In the genomic region with DNA sequence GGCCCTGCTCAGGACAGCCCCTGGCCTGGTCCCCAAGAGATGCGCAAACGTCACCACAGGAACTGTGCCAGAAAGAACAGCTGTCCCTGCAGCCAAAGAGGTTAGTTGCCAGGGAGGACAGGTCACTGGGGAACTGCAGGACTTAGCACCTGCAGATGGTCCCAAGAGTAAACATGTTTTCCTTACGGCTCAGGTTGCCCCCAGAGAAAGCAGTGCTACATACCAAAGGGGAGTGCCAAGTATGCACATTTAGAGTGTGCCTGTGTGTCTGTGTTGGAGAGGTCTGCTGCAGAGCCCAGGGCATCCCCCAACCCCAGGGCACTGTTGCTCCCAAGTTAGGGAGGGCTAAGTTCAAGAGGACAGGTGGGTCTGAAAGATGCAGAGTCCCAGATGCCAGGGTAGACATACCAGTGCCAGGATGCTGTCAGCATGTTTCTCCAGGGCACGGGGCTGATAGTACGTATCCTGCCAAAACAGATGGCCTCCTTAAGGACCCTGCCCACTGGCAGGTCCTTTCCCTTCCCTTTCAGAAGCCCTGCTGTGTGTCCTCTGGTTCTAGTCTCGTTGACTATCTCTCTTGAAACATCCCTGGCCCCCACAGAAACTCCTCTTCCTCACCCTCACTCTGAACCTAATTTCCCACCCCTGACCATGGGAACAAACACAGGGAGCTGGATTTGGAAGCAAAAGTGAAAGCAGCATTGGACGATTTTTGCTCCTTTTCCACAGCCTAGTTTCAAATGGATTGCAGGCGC, we compare ENCODE assay signal across 1 cellular context.
TF ChIP-seq lines count a peak whose summit lies in the region.

No MANE protein-coding gene starts in this region.

TF ChIP-seq in SK-N-SH, 30 proteins besides CTCF, POLR2A, EP300 and RAD21 (continued from another document):
- TF ChIP-seq ELF1 (IDR thresholded peaks at IDR 0.05): no peak
- no peak for TF ChIP-seq NFIC (IDR thresholded peaks at IDR 0.05; ENCODE audit: borderline replicate concordance)
- TF ChIP-seq YY1 (IDR thresholded peaks at IDR 0.05; ENCODE audit: low read depth): no peak
- TF ChIP-seq TEAD4 (IDR thresholded peaks at IDR 0.05; ENCODE audit: borderline replicate concordance, insufficient read depth): no peak
- no peak for TF ChIP-seq JUND (IDR thresholded peaks at IDR 0.05)
- TF ChIP-seq TCF12 (IDR thresholded peaks at IDR 0.05): no peak
- no peak for TF ChIP-seq POLR2AphosphoS5 (IDR thresholded peaks at IDR 0.05; ENCODE audit: low read depth, low read length)
